17 cellular contexts compared by ENCODE assay signal in the genomic region with DNA sequence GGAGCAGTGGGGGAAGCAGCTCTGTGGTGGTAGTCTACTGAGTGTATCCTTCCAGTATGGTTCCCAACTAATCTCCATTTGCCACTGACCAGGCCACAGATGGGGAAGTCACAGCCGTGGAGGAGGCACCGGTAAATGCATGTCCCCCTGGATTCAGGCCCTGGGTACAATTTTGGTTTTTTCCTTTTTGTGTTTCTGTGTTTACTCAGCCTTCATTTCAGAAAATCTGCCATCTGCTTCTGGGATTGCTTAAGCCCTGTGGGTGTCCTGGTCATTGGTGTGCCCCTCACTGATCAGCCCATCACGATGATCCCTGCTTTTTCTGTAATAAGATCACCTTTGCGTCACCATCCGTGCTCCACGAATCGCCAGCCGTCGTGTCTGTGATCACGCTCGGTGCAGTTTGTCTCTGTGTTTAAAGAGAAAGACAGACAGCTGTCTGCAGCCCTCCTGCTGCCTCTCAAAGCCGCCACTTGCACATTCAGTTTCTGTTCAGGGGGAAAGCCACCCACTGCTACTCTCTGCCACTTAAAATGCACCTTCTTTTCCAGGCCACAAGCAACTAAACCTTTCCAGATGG.
DNase-seq lines count a peak whose midpoint lies in the region; FAIRE-seq and TF ChIP-seq lines count a peak whose summit lies in the region.
"Had no signal": no experiment of that assay in that cellular context is flagged by ENCODE, and none has a peak within 500 bp of the region (broad histone marks: within the 10 kb centered on the region; RNA-seq: fewer than 3 reads in every experiment).

No MANE protein-coding gene starts in this region.

- no peak overlapping the region for H3K4me3 ChIP-seq in astrocyte (ENCODE audit: insufficient read depth, low read depth, low read length)
- H3K4me3 ChIP-seq: BLaER1, PC-9 had no signal

- H2BK15ac ChIP-seq in H9 (ENCODE audit: low read depth, low read length) = no peak overlapping the region

- no peaks in the 10 kb centered on the region for H3K23me2 ChIP-seq in H9 (ENCODE audit: insufficient read length, low read depth, low read length, poor library complexity, severe bottlenecking)

- no peak for DNase-seq in H9
- DNase-seq in NCI-H2171 treated with DMSO at 0.1 percent for 48 hours (lab: John Stamatoyannopoulos, UW) = peak; percentile 70
- no peak for DNase-seq in astrocyte (ENCODE audit: low read depth)
- no peak for DNase-seq in nephron progenitor cell
- DNase-seq in erythroblast (lab: John Stamatoyannopoulos, UW) = no peak
- DNase-seq in DMS53 treated with DMSO at 0.1 percent for 48 hours (lab: John Stamatoyannopoulos, UW; ENCODE audit: unreplicated experiment) = no peak
- no peak for DNase-seq in NCI-H1694 treated with DMSO at 0.1 percent for 48 hours (lab: John Stamatoyannopoulos, UW)
- DNase-seq in posterior cingulate gyrus = no peak
- DNase-seq: DMS53, KBM-7, NCI-H1092 treated with DMSO at 0.1 percent for 48 hours, NCI-H1694, NCI-H526, PC-9, Right ventricle myocardium superior had no signal

- H2BK120ac ChIP-seq in H9 (ENCODE audit: low read depth, low read length, poor library complexity, severe bottlenecking) = no peak overlapping the region

- H3K4me1 Mint-ChIP-seq in H9 (no peaks in the 10 kb centered on the region), astrocyte (ENCODE audit: low read depth, unreplicated experiment) (peaks cover 2% of the 10 kb centered on the region), nephron progenitor cell (peaks cover 38% of the 10 kb centered on the region)

- peak overlapping the region in 2 of 3 experiments; percentile 41 to 76; a peak in 3 of 7 replicates for H3K27ac Mint-ChIP-seq in H9
- peak overlapping the region; percentile 75 for H3K27ac Mint-ChIP-seq in astrocyte (ENCODE audit: unreplicated experiment)
- H3K27ac Mint-ChIP-seq in nephron progenitor cell = peak overlapping the region; percentile 95

- H3K56ac ChIP-seq in H9 (ENCODE audit: insufficient read length, low read depth, low read length) = no peak overlapping the region

- intact Hi-C loops in posterior cingulate gyrus (cut with DNase I) = no loop called here

- H4K20me1 ChIP-seq in H9 (ENCODE audit: control insufficient read depth, insufficient read depth, insufficient read length) = no peaks in the 10 kb centered on the region
- H4K20me1 ChIP-seq in astrocyte (ENCODE audit: insufficient read depth, low read length) = peaks cover 65% of the 10 kb centered on the region
- H4K20me1 ChIP-seq: BLaER1 had no signal

- no peak overlapping the region for H4K91ac ChIP-seq in H9 (ENCODE audit: insufficient read length, low read depth, low read length)

- H3K27me3 Mint-ChIP-seq in H9 (ENCODE audit: low read depth) (no peaks in the 10 kb centered on the region), astrocyte (ENCODE audit: low read depth, unreplicated experiment) (no peaks in the 10 kb centered on the region), nephron progenitor cell (ENCODE audit: low read depth, poor library complexity) (no peaks in the 10 kb centered on the region)

- H3K9me3 ChIP-seq in H9 (ENCODE audit: control insufficient read depth, low read depth, low read length) (no peaks in the 10 kb centered on the region), astrocyte (ENCODE audit: insufficient read depth, low read depth, low read length) (no peaks in the 10 kb centered on the region)
- H3K9me3 ChIP-seq: BLaER1 had no signal

- H3K9ac ChIP-seq in H9 (ENCODE audit: extremely low read depth, insufficient read length, low read length) = no peak overlapping the region
- no peak overlapping the region for H3K9ac ChIP-seq in astrocyte (ENCODE audit: low read length)
- H3K9ac ChIP-seq: BLaER1 had no signal

- no peak overlapping the region for H2AK5ac ChIP-seq in H9 (ENCODE audit: insufficient read length, low read length)

- H3K27ac ChIP-seq in H9 (ENCODE audit: insufficient read length, low read depth, low read length) (no peak overlapping the region), astrocyte (ENCODE audit: low read depth, low read length) (no peak overlapping the region)
- H3K27ac ChIP-seq: BLaER1, PC-9 had no signal

- H4K5ac ChIP-seq in H9 (ENCODE audit: insufficient read length, low read depth, low read length) = no peak overlapping the region

- H4K8ac ChIP-seq in H9 (replicated peaks; ENCODE audit: insufficient read length, low read depth, low read length) = no peak overlapping the region

- H3K36me3 Mint-ChIP-seq in H9 (ENCODE audit: insufficient read depth in 1 of 3, low read depth in 3 of 3) = peaks cover 21 to 84% (median 54%) of the 10 kb centered on the region in 3 experiments; a peak in 6 of 7 replicates
- peaks cover 45% of the 10 kb centered on the region for H3K36me3 Mint-ChIP-seq in astrocyte (ENCODE audit: low read depth, unreplicated experiment)
- peaks cover 84% of the 10 kb centered on the region for H3K36me3 Mint-ChIP-seq in nephron progenitor cell (ENCODE audit: low read depth)

- WGBS in H9 (ENCODE audit: extremely low coverage, insufficient read length, low lambda C conversion rate) = no CpG with 5 or more reads among the region's 12 CpGs

- no peak overlapping the region for H3K4me2 ChIP-seq in H9 (ENCODE audit: insufficient read depth, insufficient read length, low read length)
- H3K4me2 ChIP-seq in astrocyte (ENCODE audit: low read length) = no peak overlapping the region
- H3K4me2 ChIP-seq: BLaER1, PC-9 had no signal

- H2AFZ ChIP-seq in H9 (ENCODE audit: low read length) = no peak overlapping the region
- no peak overlapping the region for H2AFZ ChIP-seq in astrocyte (ENCODE audit: low read depth, low read length)
- H2AFZ ChIP-seq: PC-9 had no signal

- H2BK12ac ChIP-seq in H9 (ENCODE audit: insufficient read length, low read depth, low read length) = no peak overlapping the region

- H3K79me2 ChIP-seq in H9 (ENCODE audit: insufficient read depth, low read length) = no peaks in the 10 kb centered on the region
- no peaks in the 10 kb centered on the region for H3K79me2 ChIP-seq in astrocyte (ENCODE audit: insufficient read depth, low read length)

- no peak overlapping the region for H2BK5ac ChIP-seq in H9 (ENCODE audit: insufficient read length, low read length)

- no peaks in the 10 kb centered on the region for H3K4me1 ChIP-seq in H9 (ENCODE audit: insufficient read depth, low read length)
- H3K4me1 ChIP-seq in astrocyte (ENCODE audit: insufficient read depth, low read length) = no peaks in the 10 kb centered on the region
- H3K4me1 ChIP-seq: BLaER1 had no signal

- no peak overlapping the region for H3K14ac ChIP-seq in H9 (ENCODE audit: insufficient read depth, low read length)

- no peak overlapping the region for H3T11ph ChIP-seq in H9 (ENCODE audit: low read length)

- H3K18ac ChIP-seq in H9 (ENCODE audit: insufficient read length, low read depth, low read length) = no peak overlapping the region

- no peaks in the 10 kb centered on the region for H3K9me3 Mint-ChIP-seq in H9
- no peaks in the 10 kb centered on the region for H3K9me3 Mint-ChIP-seq in astrocyte (ENCODE audit: unreplicated experiment)
- no peaks in the 10 kb centered on the region for H3K9me3 Mint-ChIP-seq in nephron progenitor cell

- H3K79me1 ChIP-seq in H9 (ENCODE audit: insufficient read depth, low read depth, low read length, poor library complexity, severe bottlenecking) = no peaks in the 10 kb centered on the region

- no peak for TF ChIP-seq POLR2A in erythroblast (IDR thresholded peaks at IDR 0.05; ENCODE audit: low read length)

- H3K36me3 ChIP-seq in astrocyte (ENCODE audit: insufficient read depth, low read length) = peaks cover 89% of the 10 kb centered on the region

- no peak for TF ChIP-seq CTCF in H9 (conservative IDR thresholded peaks at IDR 0.05)
- no peak for TF ChIP-seq CTCF in astrocyte (IDR thresholded peaks at IDR 0.05; ENCODE audit: insufficient read depth, low read depth, low read length)
- TF ChIP-seq CTCF in nephron progenitor cell (IDR thresholded peaks at IDR 0.05) = no peak

- no peak overlapping the region for H3K23ac ChIP-seq in H9 (ENCODE audit: insufficient read length, low read depth, low read length)

- FAIRE-seq in astrocyte (lab: Jason Lieb, UNC) = no peak
- FAIRE-seq: H1 had no signal

- H3K4ac ChIP-seq in H9 (ENCODE audit: low read depth, low read length) = no peak overlapping the region

- H3K27me3 ChIP-seq in H9 (ENCODE audit: insufficient read depth, low read length) = no peaks in the 10 kb centered on the region
- H3K27me3 ChIP-seq in astrocyte (ENCODE audit: insufficient read depth, low read length) = no peaks in the 10 kb centered on the region
- H3K27me3 ChIP-seq: BLaER1 had no signal

- no peak overlapping the region for H3K4me3 Mint-ChIP-seq in H9
- H3K4me3 Mint-ChIP-seq in astrocyte (ENCODE audit: unreplicated experiment) = no peak overlapping the region
- no peak overlapping the region for H3K4me3 Mint-ChIP-seq in nephron progenitor cell

- no peak overlapping the region for H2BK20ac ChIP-seq in H9 (ENCODE audit: low read depth, low read length, poor library complexity, severe bottlenecking)
